16 cellular contexts compared by ENCODE assay signal in genomic region chr20:2798814-2799213, GRCh38. TPM values are rescaled to one million over a fixed set of nuclear protein-coding genes. Genes with fewer than 3 reads are reported as not detected.
DNase-seq lines count a peak whose midpoint lies in the region; ATAC-seq and TF ChIP-seq lines count a peak whose summit lies in the region.
"Had no signal": no experiment of that assay in that cellular context is flagged by ENCODE, and none has a peak within 500 bp of the region (broad histone marks: within the 10 kb centered on the region; RNA-seq: fewer than 3 reads in every experiment).

No MANE protein-coding gene starts in this region.

- no peaks in the 10 kb centered on the region for H3K79me1 ChIP-seq in H9 (ENCODE audit: insufficient read depth, low read depth, low read length, poor library complexity, severe bottlenecking)

- no peak for DNase-seq in CD8-positive, alpha-beta T cell
- DNase-seq in H9 (peak; percentile 73), adipocyte (ENCODE audit: low read depth) (no peak), naive B cell (no peak), foreskin melanocyte (no peak), T1000 (lab: John Stamatoyannopoulos, UW) (no peak)
- DNase-seq in stimulated activated naive CD4-positive, alpha-beta T cell treated with Interleukin-2 at 50 U/mL for 16 hours (lab: John Stamatoyannopoulos, UW): no peak
- DNase-seq: activated naive CD8-positive, alpha-beta T cell treated with anti-CD3 and anti-CD28 coated beads, Interleukin-2, amount 10 ng/mL, durations not matched to agents 7 days and 5 days; NCI-H1436 treated with DMSO at 0.1 percent for 48 hours; tibial artery had no signal

- peaks cover 4% of the 10 kb centered on the region for H3K36me3 Mint-ChIP-seq in CD8-positive, alpha-beta T cell
- H3K36me3 Mint-ChIP-seq in H9 (ENCODE audit: insufficient read depth in 1 of 3, low read depth in 3 of 3) (peaks cover 23 to 61% (median 38%) of the 10 kb centered on the region in 3 experiments), naive B cell (peaks cover 0 to 6% of the 10 kb centered on the region in 2 donors)
- H3K36me3 Mint-ChIP-seq: activated naive CD8-positive, alpha-beta T cell treated with anti-CD3 and anti-CD28 coated beads, Interleukin-2, amount 10 ng/mL, durations not matched to agents 7 days and 5 days had no signal

- no peak overlapping the region for H3K4me3 ChIP-seq in CD8-positive, alpha-beta T cell (ENCODE audit: low read depth, low read length)
- peak overlapping the region; percentile 78 for H3K4me3 ChIP-seq in adipocyte (ENCODE audit: low read length)

- H2AK5ac ChIP-seq in H9 (ENCODE audit: insufficient read length, low read length): no peak overlapping the region

- H3K56ac ChIP-seq in H9 (ENCODE audit: insufficient read length, low read depth, low read length): no peak overlapping the region

- H3K36me3 ChIP-seq in CD8-positive, alpha-beta T cell (ENCODE audit: insufficient read depth, low read length): no peaks in the 10 kb centered on the region
- H3K36me3 ChIP-seq in adipocyte (ENCODE audit: control insufficient read depth, insufficient read depth, low read length, severe bottlenecking): no peaks in the 10 kb centered on the region
- H3K36me3 ChIP-seq: tibial artery had no signal

- no peaks in the 10 kb centered on the region for H3K9me3 ChIP-seq in CD8-positive, alpha-beta T cell (ENCODE audit: low read length)
- H3K9me3 ChIP-seq in H9 (ENCODE audit: control insufficient read depth, low read depth, low read length) (no peaks in the 10 kb centered on the region), adipocyte (ENCODE audit: control insufficient read depth, low read length) (no peaks in the 10 kb centered on the region)
- H3K9me3 ChIP-seq: HAP-1, tibial artery had no signal

- no CpG with 5 or more reads among the region's 6 CpGs for WGBS in H9 (ENCODE audit: extremely low coverage, insufficient read length, low lambda C conversion rate)

- peaks cover 22% of the 10 kb centered on the region for H3K4me1 ChIP-seq in CD8-positive, alpha-beta T cell (ENCODE audit: insufficient read depth, low read length)
- H3K4me1 ChIP-seq in H9 (ENCODE audit: insufficient read depth, low read length) (no peaks in the 10 kb centered on the region; the same call in 1 of the 2 replicates), adipocyte (ENCODE audit: control insufficient read depth, insufficient read depth, low read length) (peaks cover 20% of the 10 kb centered on the region)
- H3K4me1 ChIP-seq: parathyroid adenoma had no signal

- peaks cover 21% of the 10 kb centered on the region for H3K27me3 ChIP-seq in CD8-positive, alpha-beta T cell (ENCODE audit: insufficient read depth, low read length)
- H3K27me3 ChIP-seq in H9 (ENCODE audit: insufficient read depth, low read length) (peaks cover 15% of the 10 kb centered on the region), adipocyte (replicated peaks; ENCODE audit: control insufficient read depth, insufficient read depth, low read length) (peaks cover 20% of the 10 kb centered on the region)

- H3K79me2 ChIP-seq in H9 (ENCODE audit: insufficient read depth, low read length): no peaks in the 10 kb centered on the region
- H3K79me2 ChIP-seq: parathyroid adenoma had no signal

- no peak overlapping the region for H3K27ac ChIP-seq in CD8-positive, alpha-beta T cell (ENCODE audit: low read depth, low read length)
- H3K27ac ChIP-seq in H9 (ENCODE audit: insufficient read length, low read depth, low read length): no peak overlapping the region
- H3K27ac ChIP-seq: parathyroid adenoma, tibial artery, VCaP had no signal

- no peak for ATAC-seq in CD8-positive, alpha-beta T cell
- no peak for ATAC-seq in naive B cell (ENCODE audit: low read depth in 2 of 2)
- ATAC-seq in GM19467 (IDR thresholded peaks at IDR 0.05; ENCODE audit: unreplicated experiment): no peak

- peaks cover 27% of the 10 kb centered on the region for H3K4me1 Mint-ChIP-seq in CD8-positive, alpha-beta T cell (ENCODE audit: low read depth)
- H3K4me1 Mint-ChIP-seq in H9 (peaks cover 25 to 29% of the 10 kb centered on the region in 2 experiments), naive B cell (peaks cover 23 to 32% (median 29%) of the 10 kb centered on the region in 3 donors)

- no peak overlapping the region for H3T11ph ChIP-seq in H9 (ENCODE audit: low read length)

- H3K4me2 ChIP-seq in H9 (ENCODE audit: insufficient read depth, insufficient read length, low read length): no peak overlapping the region

- H3K23ac ChIP-seq in H9 (ENCODE audit: insufficient read length, low read depth, low read length): no peak overlapping the region

- peak overlapping the region; percentile 96 for H3K4me3 Mint-ChIP-seq in CD8-positive, alpha-beta T cell
- H3K4me3 Mint-ChIP-seq in H9 (peak overlapping the region; percentile 98 to 99), naive B cell (peak overlapping the region in 7 of 8 donors; percentile 30 to 95 (median 85))

- H3K27ac Mint-ChIP-seq in CD8-positive, alpha-beta T cell: no peak overlapping the region
- peak overlapping the region in 1 of 3 experiments; percentile 79; a peak in 2 of 7 replicates for H3K27ac Mint-ChIP-seq in H9
- peak overlapping the region in 1 of 6 donors; percentile 49 for H3K27ac Mint-ChIP-seq in naive B cell
- H3K27ac Mint-ChIP-seq: activated naive CD8-positive, alpha-beta T cell treated with anti-CD3 and anti-CD28 coated beads, Interleukin-2, amount 10 ng/mL, durations not matched to agents 7 days and 5 days had no signal

- no peak overlapping the region for H4K5ac ChIP-seq in H9 (ENCODE audit: insufficient read length, low read depth, low read length)

- no peaks in the 10 kb centered on the region for H3K9me3 Mint-ChIP-seq in CD8-positive, alpha-beta T cell
- no peaks in the 10 kb centered on the region; a peak in 1 of 5 replicates for H3K9me3 Mint-ChIP-seq in H9
- peaks cover 0 to 3% (median 0%) of the 10 kb centered on the region in 7 donors for H3K9me3 Mint-ChIP-seq in naive B cell

- H2BK5ac ChIP-seq in H9 (ENCODE audit: insufficient read length, low read length): no peak overlapping the region

- H2BK15ac ChIP-seq in H9 (ENCODE audit: low read depth, low read length): no peak overlapping the region

- H2BK120ac ChIP-seq in H9 (ENCODE audit: low read depth, low read length, poor library complexity, severe bottlenecking): no peak overlapping the region

- peaks cover 7% of the 10 kb centered on the region for H3K23me2 ChIP-seq in H9 (ENCODE audit: insufficient read length, low read depth, low read length, poor library complexity, severe bottlenecking)

- H3K9ac ChIP-seq in H9 (ENCODE audit: extremely low read depth, insufficient read length, low read length): no peak overlapping the region
- peak overlapping the region; percentile 82 for H3K9ac ChIP-seq in adipocyte (ENCODE audit: low read length)
- H3K9ac ChIP-seq: parathyroid adenoma had no signal

- POLR2A ChIA-PET in CD8-positive, alpha-beta T cell (lab: Charles Lee): no interaction called here

- CTCF ChIA-PET in CD8-positive, alpha-beta T cell (lab: Charles Lee): interaction anchor here (0.8 kb wide), 1 partner anchor 47 kb away, joined by 3 read pairs; no protein-coding TSS in a partner anchor

- no peak overlapping the region for H4K91ac ChIP-seq in H9 (ENCODE audit: insufficient read length, low read depth, low read length)

- no peak for TF ChIP-seq CTCF in CD8-positive, alpha-beta T cell (IDR thresholded peaks at IDR 0.05)
- TF ChIP-seq CTCF in H9 (conservative IDR thresholded peaks at IDR 0.05): no peak

- no peak overlapping the region for H2AFZ ChIP-seq in H9 (ENCODE audit: low read length)
- H2AFZ ChIP-seq: parathyroid adenoma had no signal

- H3K14ac ChIP-seq in H9 (ENCODE audit: insufficient read depth, low read length): no peak overlapping the region

- H3K18ac ChIP-seq in H9 (ENCODE audit: insufficient read length, low read depth, low read length): no peak overlapping the region

- intact Hi-C loops in CD8-positive, alpha-beta T cell (cut with DNase I, micrococcal nuclease): no loop called here

- no peaks in the 10 kb centered on the region for H4K20me1 ChIP-seq in H9 (ENCODE audit: control insufficient read depth, insufficient read depth, insufficient read length)

- peaks cover 50% of the 10 kb centered on the region for H3K27me3 Mint-ChIP-seq in CD8-positive, alpha-beta T cell (ENCODE audit: low read depth)
- peaks cover 26% of the 10 kb centered on the region for H3K27me3 Mint-ChIP-seq in H9 (ENCODE audit: low read depth)
- peaks cover 30 to 75% (median 57%) of the 10 kb centered on the region in 3 donors for H3K27me3 Mint-ChIP-seq in naive B cell

- no peak overlapping the region for H2BK12ac ChIP-seq in H9 (ENCODE audit: insufficient read length, low read depth, low read length)

- H4K8ac ChIP-seq in H9 (replicated peaks; ENCODE audit: insufficient read length, low read depth, low read length): no peak overlapping the region

- H3K4ac ChIP-seq in H9 (ENCODE audit: low read depth, low read length): no peak overlapping the region

- H2BK20ac ChIP-seq in H9 (ENCODE audit: low read depth, low read length, poor library complexity, severe bottlenecking): no peak overlapping the region

RNA-seq across cellular contexts. Expression of gene CPXM1, which starts 1.6 kb away (rescaled TPM):
- total RNA-seq in CD8-positive, alpha-beta T cell: under 1 TPM; 0.38 to 0.50 TPM
- 69.0 and 70.0 TPM in 2 replicates for total RNA-seq in H9 (2021)
- polyA plus RNA-seq in naive B cell (ENCODE audit: low read depth in 6 of 6): not detected
- polyA plus RNA-seq: keratinocyte had no signal

RNA-seq across cellular contexts. Expression of gene C20orf141, which starts 16.0 kb away (rescaled TPM):
- total RNA-seq in CD8-positive, alpha-beta T cell: not detected
- not detected in 2 replicates for total RNA-seq in H9 (2021)
- polyA plus RNA-seq in naive B cell (ENCODE audit: low read depth in 6 of 6): not detected
- total RNA-seq: activated naive CD8-positive, alpha-beta T cell treated with anti-CD3 and anti-CD28 coated beads, Interleukin-2, amount 10 ng/mL, durations not matched to agents 7 days and 5 days; endothelial cell of umbilical vein had no signal
- polyA plus RNA-seq: endothelial cell of umbilical vein, keratinocyte had no signal

RNA-seq across cellular contexts. Expression of gene TMEM239, which starts 17.4 kb away (rescaled TPM):
- not detected for total RNA-seq in CD8-positive, alpha-beta T cell
- not detected in 2 replicates for total RNA-seq in H9 (2021)
- not detected for polyA plus RNA-seq in naive B cell (ENCODE audit: low read depth in 6 of 6)
- total RNA-seq: activated naive CD8-positive, alpha-beta T cell treated with anti-CD3 and anti-CD28 coated beads, Interleukin-2, amount 10 ng/mL, durations not matched to agents 7 days and 5 days; endothelial cell of umbilical vein had no signal
- polyA plus RNA-seq: endothelial cell of umbilical vein, keratinocyte had no signal

RNA-seq across cellular contexts. Expression of gene PCED1A, which starts 41.6 kb away (rescaled TPM):
- 10 to 100 TPM; 58.7 to 62.2 TPM for total RNA-seq in CD8-positive, alpha-beta T cell
- total RNA-seq in H9 (2021): 27.2 and 30.8 TPM in 2 replicates
- polyA plus RNA-seq in naive B cell (ENCODE audit: low read depth in 6 of 6): 10 to 100 TPM; 16.6 to 38.4 (median 22.5) TPM

RNA-seq across cellular contexts. Expression of gene VPS16, which starts 41.7 kb away (rescaled TPM):
- total RNA-seq in CD8-positive, alpha-beta T cell: 10 to 100 TPM; 40.7 to 41.1 TPM
- 31.6 and 32.1 TPM in 2 replicates for total RNA-seq in H9 (2021)
- polyA plus RNA-seq in naive B cell (ENCODE audit: low read depth in 6 of 6): 10 to 100 TPM; 23.2 to 36.6 (median 29.1) TPM

Comparison
In these comparisons a context has a peak if more than half of its experiments do, and no peak if none do; other contexts are left out.
1. RNA of gene CPXM1, which starts 1.6 kb away (total RNA-seq): 69.0 to 70.0 TPM in H9; 0.38 to 0.50 TPM in CD8-positive, alpha-beta T cell; every median in the first group is over 10 times any median in the second.
2. Peak in every context shown above with its lines, with median percentiles within 50 percentile points of each other: H3K4me3 Mint-ChIP-seq.